In the genomic region with DNA sequence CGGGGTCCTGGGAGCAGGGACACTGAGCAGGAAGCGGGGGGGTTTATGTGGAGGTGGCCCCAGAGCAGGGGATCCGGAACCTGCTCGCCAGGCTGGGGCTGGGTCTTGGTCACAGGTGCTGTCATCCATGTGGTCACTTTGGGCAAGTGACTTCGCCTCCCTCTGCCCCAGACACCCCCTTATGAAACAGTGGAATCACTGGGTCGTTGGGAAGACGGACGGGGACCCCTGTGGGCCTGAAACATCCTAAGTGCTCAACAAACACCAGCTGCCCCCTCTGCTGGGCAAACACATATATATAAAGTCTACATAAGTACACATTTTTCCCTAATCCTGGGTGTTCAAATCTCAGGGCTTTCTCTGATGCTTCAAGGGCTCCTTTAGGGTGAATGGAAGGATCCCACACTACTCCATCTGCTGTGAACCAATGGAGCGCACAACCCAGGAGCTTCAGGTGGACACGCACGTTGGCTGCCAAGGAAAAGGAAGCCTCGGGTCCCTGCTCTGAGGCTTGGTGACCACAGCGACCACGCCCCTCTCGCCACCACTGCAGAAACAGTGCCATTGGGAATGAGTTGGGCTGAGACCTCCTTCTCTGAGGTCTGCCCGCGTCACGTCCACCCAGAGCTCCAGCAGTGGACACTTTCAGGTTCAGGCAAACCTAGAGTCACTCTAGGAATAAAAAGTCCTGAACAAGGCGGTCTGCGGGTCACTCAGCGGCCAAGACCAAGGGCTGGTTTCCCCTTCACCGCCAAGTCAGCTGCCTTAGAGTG, we compare ENCODE assay signal across 19 cellular contexts. TPM values are rescaled to one million over a fixed set of nuclear protein-coding genes. Genes with fewer than 3 reads are reported as not detected.
DNase-seq lines count a peak whose midpoint lies in the region; ATAC-seq and TF ChIP-seq lines count a peak whose summit lies in the region.
"Had no signal": no experiment of that assay in that cellular context is flagged by ENCODE, and none has a peak within 500 bp of the region (broad histone marks: within the 10 kb centered on the region; RNA-seq: fewer than 3 reads in every experiment).

No MANE protein-coding gene starts in this region.

- H3K79me2 ChIP-seq in GM23338 (replicated peaks; ENCODE audit: insufficient read depth) = 0 out of 2 replicates have a peak, but pooled peaks cover 9% of the 10 kb centered on the region

- no peak overlapping the region for H3K4me3 ChIP-seq in GM23338
- H3K4me3 ChIP-seq: BLaER1 treated with 17β-estradiol and CSF1 and Interleukin-3, amounts not matched to agents 10 nM and 100 nM; prostate gland had no signal

- ATAC-seq in GM23338 (no peak), HG03354 (IDR thresholded peaks at IDR 0.05; ENCODE audit: poor library complexity, severe bottlenecking, unreplicated experiment) (no peak), T-cell (replicated peaks in 1 of 4) (no peak)
- ATAC-seq in stimulated activated memory B cell treated with anti-CD40 and anti-IgM and Interleukin-4, amounts not matched to agents 10 μg/mL and 1 μg/mL and 100 μg/mL, for 72 hours = no peak

- H3K27ac Mint-ChIP-seq in GM23338 = no peak overlapping the region
- no peak overlapping the region for H3K27ac Mint-ChIP-seq in chondrocyte (ENCODE audit: unreplicated experiment)
- peak overlapping the region; percentile 25 for H3K27ac Mint-ChIP-seq in stimulated activated memory B cell treated with anti-CD40 and anti-IgM and Interleukin-4, amounts not matched to agents 10 μg/mL and 1 μg/mL and 100 μg/mL, for 72 hours
- no peak overlapping the region for H3K27ac Mint-ChIP-seq in T-cell
- H3K27ac Mint-ChIP-seq: mesothelial cell of epicardium, nephron had no signal

- peak; percentile 41 for DNase-seq in GM23338 (ENCODE audit: low spot score)
- peak; percentile 13 for DNase-seq in NCI-H69 (lab: John Stamatoyannopoulos, UW)
- no peak for DNase-seq in chondrocyte (ENCODE audit: low spot score)
- DNase-seq in iPS-NIHi11 (ENCODE audit: low spot score) = no peak
- no peak for DNase-seq in T-cell
- DNase-seq: activated CD4-positive, alpha-beta T cell treated with anti-CD3 and anti-CD28 coated beads, Interleukin-2, amount 50 U/mL, for 4 hours; activated naive CD4-positive, alpha-beta T cell treated with Interleukin-2 at 50 U/mL for 16 hours; activated T-cell treated with anti-CD3 and anti-CD28 coated beads for 4 hours; cerebellar nuclear complex; NCI-H1694; NCI-H2227 treated with DMSO at 0.1 percent for 48 hours; small intestine; stimulated activated CD4-positive, alpha-beta T cell treated with anti-CD3 and anti-CD28 coated beads, Interleukin-4, amount 100 ng/mL, for 24 hours had no signal

- CTCF ChIA-PET in T-cell (lab: Charles Lee) = no interaction called here

- H2AFZ ChIP-seq in GM23338 = no peak overlapping the region

- POLR2A ChIA-PET in T-cell (lab: Charles Lee) = no interaction called here

- H3K4me3 Mint-ChIP-seq in GM23338 = no peak overlapping the region
- no peak overlapping the region for H3K4me3 Mint-ChIP-seq in chondrocyte (ENCODE audit: unreplicated experiment)
- H3K4me3 Mint-ChIP-seq in stimulated activated memory B cell treated with anti-CD40 and anti-IgM and Interleukin-4, amounts not matched to agents 10 μg/mL and 1 μg/mL and 100 μg/mL, for 72 hours = no peak overlapping the region
- no peak overlapping the region for H3K4me3 Mint-ChIP-seq in T-cell
- H3K4me3 Mint-ChIP-seq: mesothelial cell of epicardium, nephron had no signal

- peaks cover 2% of the 10 kb centered on the region; the same call in 1 of the 2 replicates for H3K36me3 ChIP-seq in GM23338 (ENCODE audit: insufficient read depth)

- H3K27ac ChIP-seq in GM23338 (ENCODE audit: low read depth) = peak overlapping the region; percentile 45; the same call in 1 of the 2 replicates
- H3K27ac ChIP-seq: BLaER1 treated with 17β-estradiol and CSF1 and Interleukin-3, amounts not matched to agents 10 nM and 100 nM; prostate gland had no signal

- no peak overlapping the region for H3K4me2 ChIP-seq in GM23338

- peaks cover 6% of the 10 kb centered on the region for H3K27me3 Mint-ChIP-seq in GM23338 (ENCODE audit: insufficient read depth, low read depth, poor library complexity)
- H3K27me3 Mint-ChIP-seq in chondrocyte (ENCODE audit: low read depth) = no peaks in the 10 kb centered on the region
- no peaks in the 10 kb centered on the region for H3K27me3 Mint-ChIP-seq in stimulated activated memory B cell treated with anti-CD40 and anti-IgM and Interleukin-4, amounts not matched to agents 10 μg/mL and 1 μg/mL and 100 μg/mL, for 72 hours
- H3K27me3 Mint-ChIP-seq in T-cell = no peaks in the 10 kb centered on the region

- H3K4me1 Mint-ChIP-seq in GM23338 (peaks cover 2% of the 10 kb centered on the region; the same call in 1 of the 3 replicates), chondrocyte (ENCODE audit: low read depth) (peaks cover 7% of the 10 kb centered on the region), T-cell (no peaks in the 10 kb centered on the region)
- H3K4me1 Mint-ChIP-seq in stimulated activated memory B cell treated with anti-CD40 and anti-IgM and Interleukin-4, amounts not matched to agents 10 μg/mL and 1 μg/mL and 100 μg/mL, for 72 hours = peaks cover 24% of the 10 kb centered on the region
- H3K4me1 Mint-ChIP-seq: mesothelial cell of epicardium, nephron had no signal

- TF ChIP-seq CTCF in GM23338 (conservative IDR thresholded peaks at IDR 0.05; ENCODE audit: low read depth in 2 of 2) (peak in 1 of 2 experiments; percentile 19; a peak in 2 of 4 replicates), chondrocyte (IDR thresholded peaks at IDR 0.05) (peak; percentile 41)

- H3K27me3 ChIP-seq in GM23338 (ENCODE audit: insufficient read depth) = no peaks in the 10 kb centered on the region
- H3K27me3 ChIP-seq: BLaER1 treated with 17β-estradiol and CSF1 and Interleukin-3, amounts not matched to agents 10 nM and 100 nM had no signal

- H3K9me3 Mint-ChIP-seq in GM23338 = no peaks in the 10 kb centered on the region
- no peaks in the 10 kb centered on the region for H3K9me3 Mint-ChIP-seq in chondrocyte (ENCODE audit: low read depth)
- no peaks in the 10 kb centered on the region for H3K9me3 Mint-ChIP-seq in stimulated activated memory B cell treated with anti-CD40 and anti-IgM and Interleukin-4, amounts not matched to agents 10 μg/mL and 1 μg/mL and 100 μg/mL, for 72 hours
- H3K9me3 Mint-ChIP-seq in T-cell = no peaks in the 10 kb centered on the region
- H3K9me3 Mint-ChIP-seq: mesothelial cell of epicardium, nephron had no signal

- H3F3A ChIP-seq in GM23338 (replicated peaks; ENCODE audit: low read depth) = no peaks in the 10 kb centered on the region

- peaks cover 40% of the 10 kb centered on the region for H3K36me3 Mint-ChIP-seq in GM23338 (ENCODE audit: low read depth)
- peaks cover 26% of the 10 kb centered on the region for H3K36me3 Mint-ChIP-seq in chondrocyte (ENCODE audit: low read depth)
- peaks cover 63% of the 10 kb centered on the region for H3K36me3 Mint-ChIP-seq in stimulated activated memory B cell treated with anti-CD40 and anti-IgM and Interleukin-4, amounts not matched to agents 10 μg/mL and 1 μg/mL and 100 μg/mL, for 72 hours
- H3K36me3 Mint-ChIP-seq in T-cell = peaks cover 6% of the 10 kb centered on the region

- no peaks in the 10 kb centered on the region for H3K9me2 ChIP-seq in GM23338 (ENCODE audit: insufficient read depth)

- no peaks in the 10 kb centered on the region for H3K4me1 ChIP-seq in GM23338 (ENCODE audit: insufficient read depth)
- H3K4me1 ChIP-seq: prostate gland had no signal

- peaks cover 5% of the 10 kb centered on the region for H4K20me1 ChIP-seq in GM23338 (replicated peaks; ENCODE audit: insufficient read depth)

TF ChIP-seq in GM23338, 12 proteins besides CTCF, POLR2A, EP300 and RAD21 (continues in another document):
- no peak for TF ChIP-seq STAT1 (IDR thresholded peaks at IDR 0.05; ENCODE audit: unreplicated experiment)

RNA-seq across cellular contexts. Expression of gene CDC42BPB, which starts 54.6 kb away (rescaled TPM):
- 97.4 and 127 TPM in 2 replicates for total RNA-seq in GM23338 (2014; rRNA removed; shearing (Covaris generic))
- polyA plus RNA-seq in GM23338 (2016; fragmentation: Nextera tagmentation; extraction: Ambion mirVana) = 12.3 and 13.5 TPM in 2 replicates
- total RNA-seq in chondrocyte (106 to 113 TPM (median 107 TPM) in 3 replicates), T-cell (10 to 100 TPM in 3 of 5 donors, 1 to 10 TPM in 2; 5.3 to 17.5 (median 11.2) TPM)

Comparison
In these comparisons a context has a peak if more than half of its experiments do, and no peak if none do; other contexts are left out.
1. DNase-seq: peak in GM23338 (single experiment) and NCI-H69 (single experiment); none in chondrocyte (single experiment), iPS-NIHi11 (single experiment) and T-cell (0 of 34).